16 cellular contexts compared by ENCODE assay signal in the genomic region with DNA sequence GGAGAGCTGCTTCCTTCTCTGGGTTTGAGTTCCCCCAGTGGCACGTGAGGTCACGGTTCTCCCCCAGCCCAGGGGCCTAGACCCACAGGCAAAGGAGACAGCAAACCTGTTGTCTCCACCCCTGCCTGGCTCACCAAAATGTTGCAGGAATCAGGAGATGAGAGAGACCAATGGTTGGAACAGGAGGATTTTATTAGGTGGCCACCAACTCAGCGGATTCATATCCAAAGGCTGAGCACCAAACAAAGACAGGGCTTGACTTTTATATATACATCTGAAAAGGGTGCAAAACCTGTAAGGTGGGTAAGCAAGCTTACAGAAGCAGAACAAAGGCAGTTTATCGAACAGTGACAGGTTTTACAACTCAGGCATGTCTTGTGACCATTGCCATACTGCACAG.
"Had no signal": no experiment of that assay in that cellular context is flagged by ENCODE, and none has a peak within 500 bp of the region (broad histone marks: within the 10 kb centered on the region; RNA-seq: fewer than 3 reads in every experiment).

No MANE protein-coding gene starts in this region.

- H3K4me3 ChIP-seq: adrenal gland, breast epithelium, colonic mucosa, lower lobe of right lung, neural progenitor cell, transverse colon, vagina had no signal

- DNase-seq: activated T-cell treated with anti-CD3 and anti-CD28 coated beads, Interleukin-2, amount 50 U/mL, for 1 hour; adrenal gland; colonic mucosa; endodermal cell; foreskin fibroblast; kidney; lower lobe of right lung; naive thymus-derived CD4-positive, alpha-beta T cell; retina; stimulated activated CD4-positive, alpha-beta T cell treated with anti-CD3 and anti-CD28 coated beads, Interleukin-2, amount 100 ng/mL, for 48 hours; stimulated activated CD8-positive, alpha-beta memory T cell treated with anti-CD3 and anti-CD28 coated beads, Interleukin-4, amount 100 ng/mL, for 48 hours; stimulated activated naive B cell treated with anti-CD40 and anti-IgM and Interleukin-4, amounts not matched to agents 10 μg/mL and 1 μg/mL and 100 μg/mL, for 72 hours; transverse colon had no signal
